In genomic region chr14:75434557-75435248, GRCh38 we compare ENCODE assay signal across 22 cellular contexts. TPM values are rescaled to one million over a fixed set of nuclear protein-coding genes. Genes with fewer than 3 reads are reported as not detected.
A peak's percentile ranks its signal among the peaks of the same experiment; 100 is the strongest.
DNase-seq lines count a peak whose midpoint lies in the region; ATAC-seq and TF ChIP-seq lines count a peak whose summit lies in the region.
"Had no signal": no experiment of that assay in that cellular context is flagged by ENCODE, and none has a peak within 500 bp of the region (broad histone marks: within the 10 kb centered on the region; RNA-seq: fewer than 3 reads in every experiment).

No MANE protein-coding gene starts in this region.

- H3K9me3 ChIP-seq in GM23248 (ENCODE audit: low read depth): no peaks in the 10 kb centered on the region
- H3K9me3 ChIP-seq in SJCRH30 (replicated peaks): no peaks in the 10 kb centered on the region
- H3K9me3 ChIP-seq in mesenchymal stem cell (ENCODE audit: control insufficient read depth, low read length): no peaks in the 10 kb centered on the region
- H3K9me3 ChIP-seq in smooth muscle cell (replicated peaks; ENCODE audit: low read depth): no peaks in the 10 kb centered on the region
- H3K9me3 ChIP-seq in PC-9 (ENCODE audit: insufficient read depth, low read depth): no peaks in the 10 kb centered on the region
- H3K9me3 ChIP-seq: heart right ventricle, right lobe of liver, SJSA1, vagina had no signal

- in situ Hi-C loops in GM23248 (cut with MboI): no loop called here

- peaks cover 44% of the 10 kb centered on the region for H3K4me1 ChIP-seq in GM23248 (ENCODE audit: insufficient read depth)
- peaks cover 24% of the 10 kb centered on the region for H3K4me1 ChIP-seq in SJCRH30
- peaks cover 6% of the 10 kb centered on the region for H3K4me1 ChIP-seq in mesenchymal stem cell (ENCODE audit: control insufficient read depth, insufficient read depth, low read depth, low read length)
- peaks cover 2% of the 10 kb centered on the region for H3K4me1 ChIP-seq in smooth muscle cell (ENCODE audit: low read depth)
- peaks cover 16% of the 10 kb centered on the region for H3K4me1 ChIP-seq in PC-9 (replicated peaks; ENCODE audit: insufficient read depth)

- TF ChIP-seq CTCF in smooth muscle cell (IDR thresholded peaks at IDR 0.05; ENCODE audit: borderline replicate concordance, insufficient read depth, poor library complexity, severe bottlenecking) (no peak), PC-9 (conservative IDR thresholded peaks at IDR 0.05) (no peak)

- H3K14ac ChIP-seq in mesenchymal stem cell (ENCODE audit: low read length in 2 of 2): no peak overlapping the region

- peak overlapping the region; percentile 22 for H2BK120ac ChIP-seq in mesenchymal stem cell (ENCODE audit: low read depth, low read length)

- DNase-seq in GM23248: no peak
- DNase-seq in SJCRH30: no peak
- peak; percentile 69 for DNase-seq in mesenchymal stem cell
- DNase-seq in smooth muscle cell (lab: John Stamatoyannopoulos, UW; ENCODE audit: unreplicated experiment): no peak
- no peak for DNase-seq in T-helper 1 cell
- DNase-seq in PC-9: no peak
- no peak for DNase-seq in left lobe of liver (ENCODE audit: low spot score)
- DNase-seq in OCI-M1 (lab: John Stamatoyannopoulos, UW): no peak
- DNase-seq: activated effector memory CD4-positive, alpha-beta T cell treated with anti-CD3 and anti-CD28 coated beads, Interleukin-2, amount 50 U/mL, for 16 hours; brain microvascular endothelial cell; effector CD4-positive, alpha-beta T cell; heart right ventricle; left cardiac atrium; MM.1S; NCI-H1417 treated with DMSO at 0.1 percent for 48 hours; NCI-H2107; NCI-H510A; nephron progenitor cell; right lobe of liver had no signal

- H3K27ac ChIP-seq in GM23248 (peak overlapping the region; percentile 89), SJCRH30 (peak overlapping the region; percentile 48), mesenchymal stem cell (ENCODE audit: low read length, poor library complexity, severe bottlenecking) (no peak overlapping the region), smooth muscle cell (ENCODE audit: low read depth) (peak overlapping the region; percentile 85), PC-9 (no peak overlapping the region)
- H3K27ac ChIP-seq: brain microvascular endothelial cell, epithelial cell of prostate, heart right ventricle, right lobe of liver, SJSA1, vagina had no signal

- intact Hi-C loops in PC-9 (cut with micrococcal nuclease; ENCODE audit: unreplicated experiment): no loop called here

- H3K79me1 ChIP-seq in mesenchymal stem cell (replicated peaks; ENCODE audit: low read length, poor library complexity, severe bottlenecking): peaks cover 36% of the 10 kb centered on the region

- peak overlapping the region; percentile 17 to 55 for H3K4ac ChIP-seq in mesenchymal stem cell (ENCODE audit: low read depth in 1 of 2, low read length in 2 of 2)

- no peak overlapping the region for H3K23ac ChIP-seq in mesenchymal stem cell (ENCODE audit: low read length in 2 of 2)

- peak overlapping the region; percentile 42 for H3K4me2 ChIP-seq in GM23248 (ENCODE audit: unreplicated experiment)
- H3K4me2 ChIP-seq in mesenchymal stem cell (ENCODE audit: low read length, poor library complexity, severe bottlenecking): no peak overlapping the region
- peak overlapping the region; percentile 76 for H3K4me2 ChIP-seq in smooth muscle cell
- no peak overlapping the region for H3K4me2 ChIP-seq in PC-9

- 78% methylated on average over 12 of the region's 12 CpGs for WGBS in GM23248 (ENCODE audit: low coverage in 1 of 2, low lambda C conversion rate in 2 of 2, missing lambda C conversion rate in 2 of 2), 2 experiments
- WGBS in mesenchymal stem cell: 63% methylated on average over 11 of the region's 12 CpGs
- WGBS in smooth muscle cell (ENCODE audit: low lambda C conversion rate): 60% methylated on average over 12 of the region's 12 CpGs

- H3K9me2 ChIP-seq in GM23248 (ENCODE audit: insufficient read depth) (no peaks in the 10 kb centered on the region), PC-9 (ENCODE audit: insufficient read depth) (no peaks in the 10 kb centered on the region)

- H3K79me2 ChIP-seq in GM23248 (ENCODE audit: insufficient read depth): peaks cover 100% of the 10 kb centered on the region
- peaks cover 82% of the 10 kb centered on the region for H3K79me2 ChIP-seq in smooth muscle cell (ENCODE audit: low read depth)
- peaks cover 71% of the 10 kb centered on the region for H3K79me2 ChIP-seq in PC-9 (ENCODE audit: low read depth)

- peak overlapping the region; percentile 64 to 88 for H3K18ac ChIP-seq in mesenchymal stem cell (ENCODE audit: low read depth in 1 of 2, low read length in 2 of 2)

- H3K36me3 ChIP-seq in GM23248 (ENCODE audit: low read depth) (peaks cover 37% of the 10 kb centered on the region), SJCRH30 (no peaks in the 10 kb centered on the region), mesenchymal stem cell (ENCODE audit: control insufficient read depth in 1 of 2, insufficient read depth in 2 of 2, low read depth in 1 of 2, low read length in 2 of 2) (peaks cover 39 to 59% of the 10 kb centered on the region in 2 experiments), smooth muscle cell (ENCODE audit: low read depth) (no peaks in the 10 kb centered on the region), PC-9 (ENCODE audit: low read depth) (peaks cover 64% of the 10 kb centered on the region)

- peak overlapping the region; percentile 29 to 59 for H2BK12ac ChIP-seq in mesenchymal stem cell (ENCODE audit: low read length in 2 of 2)

- POLR2A ChIA-PET in PC-9 (lab: Charles Lee; ENCODE audit: unreplicated experiment): no interaction called here

- H3K4me3 ChIP-seq in GM23248: no peak overlapping the region
- H3K4me3 ChIP-seq in SJCRH30: no peak overlapping the region
- H3K4me3 ChIP-seq in mesenchymal stem cell (ENCODE audit: insufficient read depth in 1 of 2, low read depth in 1 of 2, low read length in 2 of 2): no peak overlapping the region
- no peak overlapping the region for H3K4me3 ChIP-seq in smooth muscle cell
- H3K4me3 ChIP-seq in PC-9: no peak overlapping the region
- H3K4me3 ChIP-seq: heart right ventricle, right lobe of liver, SJSA1, vagina had no signal

- H4K20me1 ChIP-seq in GM23248 (ENCODE audit: insufficient read depth): peaks cover 13% of the 10 kb centered on the region; the same call in 1 of the 2 replicates
- H4K20me1 ChIP-seq in smooth muscle cell (ENCODE audit: low read depth): peaks cover 79% of the 10 kb centered on the region
- peaks cover 75% of the 10 kb centered on the region for H4K20me1 ChIP-seq in PC-9 (ENCODE audit: insufficient read depth)

- no peak for ATAC-seq in left lobe of liver
- ATAC-seq: heart right ventricle, left cardiac atrium, right lobe of liver had no signal

- H3K27me3 ChIP-seq in GM23248 (replicated peaks; ENCODE audit: insufficient read depth) (no peaks in the 10 kb centered on the region), SJCRH30 (no peaks in the 10 kb centered on the region), mesenchymal stem cell (ENCODE audit: control insufficient read depth in 1 of 2, insufficient read depth in 1 of 2, low read length in 2 of 2) (no peaks in the 10 kb centered on the region), smooth muscle cell (ENCODE audit: low read depth) (no peaks in the 10 kb centered on the region), PC-9 (ENCODE audit: insufficient read depth, low read depth) (no peaks in the 10 kb centered on the region)
- H3K27me3 ChIP-seq: brain microvascular endothelial cell, heart right ventricle, right lobe of liver, SJSA1, vagina had no signal

- H2AFZ ChIP-seq in GM23248: no peak overlapping the region
- H2AFZ ChIP-seq in mesenchymal stem cell (ENCODE audit: low read depth, low read length): no peak overlapping the region
- H2AFZ ChIP-seq in smooth muscle cell (ENCODE audit: low read depth): no peak overlapping the region
- no peak overlapping the region for H2AFZ ChIP-seq in PC-9

- H2BK5ac ChIP-seq in mesenchymal stem cell (ENCODE audit: low read depth, low read length, poor library complexity, severe bottlenecking): no peak overlapping the region

- no TSS peak for BruUV-seq in PC-9 (replicated peaks; lab: Mats Ljungman, UMichigan)

- no peak overlapping the region for H4K8ac ChIP-seq in mesenchymal stem cell (ENCODE audit: low read length)

- H2AK5ac ChIP-seq in mesenchymal stem cell (ENCODE audit: low read length, severe bottlenecking): no peak overlapping the region

- no peak overlapping the region for H2BK15ac ChIP-seq in mesenchymal stem cell (ENCODE audit: low read depth, poor library complexity, severe bottlenecking)

- H3K9ac ChIP-seq in GM23248 (peak overlapping the region; percentile 70), mesenchymal stem cell (ENCODE audit: low read length) (peak overlapping the region; percentile 78), smooth muscle cell (ENCODE audit: low read depth) (peak overlapping the region; percentile 8)

- H3F3A ChIP-seq in GM23248 (ENCODE audit: insufficient read depth) (peaks cover 48% of the 10 kb centered on the region), smooth muscle cell (ENCODE audit: low read depth) (peaks cover 14% of the 10 kb centered on the region), PC-9 (ENCODE audit: insufficient read depth, low read depth) (no peaks in the 10 kb centered on the region; the same call in 1 of the 2 replicates)

- H4K91ac ChIP-seq in mesenchymal stem cell (ENCODE audit: low read length): peak overlapping the region; percentile 84

- CTCF ChIA-PET in PC-9 (lab: Charles Lee): interaction anchor here (0.6 kb wide), 1 partner anchor 980 kb away, joined by 3 read pairs; no protein-coding TSS in a partner anchor

RNA-seq across cellular contexts. Expression of gene JDP2, which starts 6.9 kb away (rescaled TPM):
- total RNA-seq in GM23248 (2014; rRNA removed; shearing (Covaris generic)): 163 and 174 TPM in 2 replicates
- polyA plus RNA-seq in GM23248 (2016; fragmentation: Nextera tagmentation; extraction: Ambion mirVana): 20.0 and 21.5 TPM in 2 replicates
- total RNA-seq in SJCRH30 (2014; rRNA removed; shearing (Covaris generic)): 2.6 and 2.9 TPM in 2 replicates
- polyA plus RNA-seq in mesenchymal stem cell (2013, experiment 1 of 2): 63.4 TPM
- polyA plus RNA-seq in mesenchymal stem cell (2013, experiment 2 of 2): 61.6 TPM
- total RNA-seq in smooth muscle cell: 70.3 and 71.2 TPM in 2 replicates
- 98.9 and 126 TPM in 2 replicates for polyA plus RNA-seq in smooth muscle cell
- 186 and 300 TPM in 2 replicates for total RNA-seq in PC-9 (2021)
- total RNA-seq in left lobe of liver: 12.8 TPM

Comparison
In these comparisons a context has a peak if more than half of its experiments do, and no peak if none do; other contexts are left out.
1. H3K27ac ChIP-seq: peak in GM23248 (single experiment), SJCRH30 (single experiment) and smooth muscle cell (single experiment); none in mesenchymal stem cell (single experiment) and PC-9 (single experiment).
2. H3K4me2 ChIP-seq: peak in GM23248 (single experiment) and smooth muscle cell (single experiment); none in mesenchymal stem cell (single experiment) and PC-9 (single experiment).
3. H3K9ac ChIP-seq: peak in every context shown above with its lines; median percentile 78 in mesenchymal stem cell; 70 in GM23248; 8 in smooth muscle cell.